Comparison of ENCODE assay signal across 23 cellular contexts in genomic region chr21:37877171-37877570, GRCh38. TPM values are rescaled to one million over a fixed set of nuclear protein-coding genes. Genes with fewer than 3 reads are reported as not detected.
DNase-seq lines count a peak whose midpoint lies in the region; ATAC-seq and TF ChIP-seq lines count a peak whose summit lies in the region.
"Had no signal": no experiment of that assay in that cellular context is flagged by ENCODE, and none has a peak within 500 bp of the region (broad histone marks: within the 10 kb centered on the region; RNA-seq: fewer than 3 reads in every experiment).

No MANE protein-coding gene starts in this region.

- no peaks in the 10 kb centered on the region for H3K36me3 ChIP-seq in spleen
- H3K36me3 ChIP-seq: ovary had no signal

- ATAC-seq in HG02678 (IDR thresholded peaks at IDR 0.05; ENCODE audit: unreplicated experiment) (no peak), HG02870 (IDR thresholded peaks at IDR 0.05; ENCODE audit: unreplicated experiment) (no peak)
- ATAC-seq: foreskin keratinocyte; natural killer cell treated with Interleukin-12 subunit alpha and Interleukin-12 subunit beta and Interleukin-15 and Interleukin-18, amount 100 ng/mL, for 72 hours had no signal

- intact Hi-C loops in spleen (cut with DNase I; ENCODE audit: low total_unique reads), result no loop called here

- H3K9me3 ChIP-seq in spleen, result no peaks in the 10 kb centered on the region
- H3K9me3 ChIP-seq: ovary had no signal

- H3K27me3 ChIP-seq in spleen (replicated peaks in 1 of 7), result peaks cover 0 to 7% (median 0%) of the 10 kb centered on the region in 7 donors
- H3K27me3 ChIP-seq: foreskin keratinocyte, hepatocyte, ovary had no signal

- in situ Hi-C loops in Caki2 (cut with HindIII; ENCODE audit: low pct_unique_long_range_greater_than_20kb, low sequenced_read_pairs), result no loop called here

- WGBS in spleen, 5 donors, result 81 to 100% (median 90%) methylated on average over 1 of the region's 1 CpG

- H3K4me3 ChIP-seq in cardiac fibroblast (replicated peaks in 1 of 2; ENCODE audit: low read depth in 2 of 2, low read length in 2 of 2), result no peak overlapping the region
- H3K4me3 ChIP-seq in spleen, result no peak overlapping the region
- H3K4me3 ChIP-seq: hepatocyte, ovary had no signal

- DNase-seq in Caki2 (ENCODE audit: low read depth), result peak; percentile 33
- DNase-seq in NCI-H226, result peak; percentile 79
- peak; percentile 44 to 51 for DNase-seq in cardiac fibroblast (ENCODE audit: low read depth in 2 of 2)
- DNase-seq in kidney glomerular epithelial cell (lab: John Stamatoyannopoulos, UW), result peak; percentile 53
- no peak for DNase-seq in spleen
- no peak for DNase-seq in NCI-H524 treated with DMSO at 0.1 percent for 48 hours (lab: John Stamatoyannopoulos, UW)
- DNase-seq: activated CD4-positive, alpha-beta T cell treated with anti-CD3 and anti-CD28 coated beads, Interleukin-2, amount 10 ng/mL, durations not matched to agents 24 days and 14 days; activated naive CD4-positive, alpha-beta T cell treated with anti-CD3 and anti-CD28 coated beads for 36 hours; activated T-cell treated with anti-CD3 and anti-CD28 coated beads, Interleukin-2, amount 50 U/mL, for 48 hours; amniotic stem cell; foreskin keratinocyte; MM.1S; NCI-H1436; NCI-H510A; NK-92 treated with Interleukin-12 subunit alpha and Interleukin-12 subunit beta, amount 100 ng/mL, for 24 hours; ovary; stimulated activated naive CD8-positive, alpha-beta T cell treated with anti-CD3 and anti-CD28 coated beads, Interleukin-15, Interleukin-2, amounts not matched to agents 100 U/mL and 50 U/mL, for 24 hours had no signal

- no peaks in the 10 kb centered on the region for H3K4me1 ChIP-seq in spleen

- no peak for TF ChIP-seq POLR2A in spleen (IDR thresholded peaks at IDR 0.05)

- TF ChIP-seq CTCF in cardiac fibroblast (IDR thresholded peaks at IDR 0.05; ENCODE audit: low read depth, low read length) (no peak), spleen (IDR thresholded peaks at IDR 0.05 in 8 of 11, conservative IDR thresholded peaks at IDR 0.05 in 3 of 11) (no peak)

- H3K27ac ChIP-seq in spleen, result no peak overlapping the region
- H3K27ac ChIP-seq: foreskin keratinocyte, hepatocyte, ovary had no signal

RNA-seq across cellular contexts. Expression of gene KCNJ6, which starts 39.1 kb away (rescaled TPM):
- total RNA-seq in Caki2 (2014; rRNA removed; shearing (Covaris generic); ENCODE audit: low replicate concordance), result not detected in 2 replicates
- total RNA-seq in spleen, result under 1 TPM in 3 of 7 donors, not detected in 4; 0.06 to 0.36 (median 0.14) TPM
- polyA plus RNA-seq in spleen, result under 1 TPM in 1 of 3 donors, not detected in 2; under 0.01 TPM
- total RNA-seq: activated CD4-positive, alpha-beta T cell treated with anti-CD3 and anti-CD28 coated beads, Interleukin-2, amount 10 ng/mL, durations not matched to agents 24 days and 14 days; activated naive CD4-positive, alpha-beta T cell treated with anti-CD3 and anti-CD28 coated beads for 36 hours; endothelial cell of umbilical vein; foreskin keratinocyte; natural killer cell treated with Interleukin-12 subunit alpha and Interleukin-12 subunit beta and Interleukin-15 and Interleukin-18, amount 100 ng/mL, for 72 hours; ovary had no signal
- polyA plus RNA-seq: endothelial cell of umbilical vein, foreskin keratinocyte, IgD-negative memory B cell had no signal

Comparison
In these comparisons a context has a peak if more than half of its experiments do, and no peak if none do; other contexts are left out.
1. DNase-seq: peak in Caki2 (single experiment), NCI-H226 (single experiment), cardiac fibroblast (2 of 2) and kidney glomerular epithelial cell (single experiment); none in spleen (single experiment) and NCI-H524 treated with DMSO at 0.1 percent for 48 hours (single experiment).